ENCODE assay signal across 1 cellular context in the genomic region with DNA sequence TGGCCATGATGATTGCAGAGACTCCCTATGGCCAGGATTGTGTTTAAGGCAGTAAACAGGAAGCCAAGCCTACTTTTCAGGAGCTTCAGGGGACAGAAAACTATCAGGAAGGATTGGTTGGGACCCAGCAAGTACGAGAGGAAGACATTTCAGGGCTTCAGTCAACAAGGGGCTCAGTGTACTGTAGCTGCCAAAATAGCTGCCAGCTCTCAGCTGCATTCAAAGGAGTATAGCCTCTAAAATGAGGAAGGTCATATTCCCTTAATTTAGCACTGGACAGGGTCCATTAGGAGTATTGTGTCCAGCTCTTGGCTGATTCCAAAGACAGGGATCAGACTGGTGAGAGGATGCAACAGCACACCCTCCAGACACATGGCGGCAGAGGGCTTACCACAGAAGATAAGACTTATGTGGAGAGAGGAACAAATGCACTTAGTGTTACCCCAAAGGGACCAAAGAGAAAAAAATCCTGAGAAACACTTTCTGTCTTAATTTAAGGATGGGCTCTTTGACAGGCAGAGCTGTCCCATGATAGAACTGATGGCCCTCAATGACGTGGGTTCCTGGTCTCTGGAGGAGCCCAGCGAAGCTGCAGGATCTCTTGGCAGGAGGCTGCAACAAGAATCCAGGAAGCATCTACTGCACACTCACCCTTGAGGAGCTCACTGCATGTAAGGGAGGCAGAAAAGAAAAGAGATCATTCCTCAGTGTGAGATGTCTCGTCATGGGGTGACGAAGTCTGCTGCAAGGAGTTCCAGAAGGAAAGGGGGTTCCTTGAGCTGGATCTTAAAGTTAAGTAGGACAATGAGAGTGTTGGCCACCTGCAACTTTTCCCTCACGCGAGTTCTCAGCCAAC.
TF ChIP-seq lines count a peak whose summit lies in the region.

No MANE protein-coding gene starts in this region.

TF ChIP-seq in IMR-90, 13 proteins besides CTCF, POLR2A, EP300 and RAD21:
- TF ChIP-seq FOS (IDR thresholded peaks at IDR 0.05; ENCODE audit: low read depth, low read length), result no peak
